ENCODE assay signal across 20 cellular contexts in genomic region chr1:4975856-4976255, GRCh38.
DNase-seq lines count a peak whose midpoint lies in the region; TF ChIP-seq lines count a peak whose summit lies in the region.
"Had no signal": no experiment of that assay in that cellular context is flagged by ENCODE, and none has a peak within 500 bp of the region (broad histone marks: within the 10 kb centered on the region; RNA-seq: fewer than 3 reads in every experiment).

No MANE protein-coding gene starts in this region.

- H3K9me3 ChIP-seq in sigmoid colon (no peaks in the 10 kb centered on the region), uterus (no peaks in the 10 kb centered on the region)
- H3K9me3 ChIP-seq: BE2C; BLaER1 treated with 17β-estradiol and CSF1 and Interleukin-3, amounts not matched to agents 10 nM and 100 nM; HAP-1 had no signal

- H3K4me1 ChIP-seq in sigmoid colon, result peaks cover 0 to 5% (median 4%) of the 10 kb centered on the region in 4 donors
- H3K4me1 ChIP-seq in uterus, result no peaks in the 10 kb centered on the region
- H3K4me1 ChIP-seq: BE2C; BLaER1 treated with 17β-estradiol and CSF1 and Interleukin-3, amounts not matched to agents 10 nM and 100 nM; HAP-1 had no signal

- H3K4me3 ChIP-seq in sigmoid colon, result no peak overlapping the region
- H3K4me3 ChIP-seq in uterus, result no peak overlapping the region
- H3K4me3 ChIP-seq: BLaER1 treated with 17β-estradiol and CSF1 and Interleukin-3, amounts not matched to agents 10 nM and 100 nM; GM23338; HAP-1 had no signal

- H3K36me3 ChIP-seq in sigmoid colon (no peaks in the 10 kb centered on the region), uterus (no peaks in the 10 kb centered on the region)
- H3K36me3 ChIP-seq: BE2C; BLaER1 treated with 17β-estradiol and CSF1 and Interleukin-3, amounts not matched to agents 10 nM and 100 nM; HAP-1 had no signal

- TF ChIP-seq CTCF in sigmoid colon (IDR thresholded peaks at IDR 0.05), result no peak
- TF ChIP-seq CTCF in uterus (IDR thresholded peaks at IDR 0.05), result no peak

- H3K27me3 ChIP-seq in sigmoid colon (peaks cover 0 to 6% (median 0%) of the 10 kb centered on the region in 3 donors), uterus (no peaks in the 10 kb centered on the region)
- H3K27me3 ChIP-seq: BE2C; BLaER1 treated with 17β-estradiol and CSF1 and Interleukin-3, amounts not matched to agents 10 nM and 100 nM had no signal

- intact Hi-C loops in sigmoid colon (cut with DNase I), result no loop called here
- intact Hi-C loops in uterus (cut with DNase I; ENCODE audit: low total_unique reads), result no loop called here

- no peak for TF ChIP-seq EP300 in sigmoid colon (IDR thresholded peaks at IDR 0.05)

- DNase-seq in activated effector memory CD4-positive, alpha-beta T cell treated with anti-CD3 and anti-CD28 coated beads, Interleukin-2, amount 50 U/mL, for 16 hours, result peak; percentile 27
- DNase-seq in activated effector memory CD4-positive, alpha-beta T cell treated with Interleukin-2 at 50 U/mL for 16 hours, result no peak
- DNase-seq in mesenteric fat pad (ENCODE audit: low spot score) (peak; percentile 26), sigmoid colon (peak; percentile 25), LoVo (ENCODE audit: low spot score) (no peak), superior temporal gyrus (ENCODE audit: extremely low spot score) (no peak), DMS79 (lab: John Stamatoyannopoulos, UW) (no peak), uterus (no peak)
- DNase-seq: AML-193; BE2C; CD4-positive, alpha-beta T cell; CD8-positive, alpha-beta memory T cell; DMS 273 treated with DMSO at 0.1 percent for 48 hours; DMS79 treated with DMSO at 0.1 percent for 48 hours; GF-D8; HFFc6 had no signal

- 81 to 84% methylated on average over 8 of the region's 8 CpGs for WGBS in sigmoid colon, 2 donors

- no peak overlapping the region for H3K27ac ChIP-seq in sigmoid colon
- H3K27ac ChIP-seq in uterus, result no peak overlapping the region
- H3K27ac ChIP-seq: 22Rv1; BLaER1 treated with 17β-estradiol and CSF1 and Interleukin-3, amounts not matched to agents 10 nM and 100 nM had no signal

- TF ChIP-seq POLR2A in sigmoid colon (IDR thresholded peaks at IDR 0.05), result no peak
- TF ChIP-seq POLR2A in uterus (IDR thresholded peaks at IDR 0.05), result no peak

Comparison
In these comparisons a context has a peak if more than half of its experiments do, and no peak if none do; other contexts are left out.
1. DNase-seq: peak in activated effector memory CD4-positive, alpha-beta T cell treated with anti-CD3 and anti-CD28 coated beads, Interleukin-2, amount 50 U/mL, for 16 hours (single experiment), mesenteric fat pad (single experiment) and sigmoid colon (single experiment); none in activated effector memory CD4-positive, alpha-beta T cell treated with Interleukin-2 at 50 U/mL for 16 hours (single experiment), LoVo (single experiment), superior temporal gyrus (single experiment), DMS79 (single experiment) and uterus (0 of 2).